In genomic region chr11:67277231-67277961, GRCh38 we compare ENCODE assay signal across 8 cellular contexts. TPM values are rescaled to one million over a fixed set of nuclear protein-coding genes. Genes with fewer than 3 reads are reported as not detected.
DNase-seq lines count a peak whose midpoint lies in the region; ATAC-seq and TF ChIP-seq lines count a peak whose summit lies in the region.

No MANE protein-coding gene starts in this region.

- H3K4me1 ChIP-seq in mesodermal cell (ENCODE audit: control insufficient read depth, insufficient read depth, low read length, poor library complexity, severe bottlenecking), result peaks cover 14% of the 10 kb centered on the region

- CTCF ChIA-PET in activated CD4-positive, alpha-beta T cell treated with anti-CD3 and anti-CD28 coated beads, Interleukin-2, amount 10 ng/mL, durations not matched to agents 7 days and 5 days (lab: Charles Lee), result interaction anchor here (0.9 to 5.4 kb wide), 15 partner anchors 9 to 105 kb away, joined by 3 to 41 read pairs (median 4); partner anchors contain the start of genes ANKRD13D and SSH3

- H3K4me1 Mint-ChIP-seq in activated CD4-positive, alpha-beta T cell treated with anti-CD3 and anti-CD28 coated beads, Interleukin-2, amount 10 ng/mL, durations not matched to agents 7 days and 5 days, result peaks cover 81% of the 10 kb centered on the region

- peak in 1 of 56 donors; percentile 1 for TF ChIP-seq CTCF in dorsolateral prefrontal cortex (IDR thresholded peaks at IDR 0.05 in 54 of 56, conservative IDR thresholded peaks at IDR 0.05 in 2 of 56; ENCODE audit: low read depth in 1 of 56, partially characterized antibody in 56 of 56)

- intact Hi-C loops in dorsolateral prefrontal cortex (cut with DNase I), result no loop called here

- peak; percentile 60 for TF ChIP-seq POLR2A in GM18505 (IDR thresholded peaks at IDR 0.05; ENCODE audit: borderline replicate concordance, extremely low read depth, insufficient read depth, insufficient read length)

- no peaks in the 10 kb centered on the region for H3K9me3 ChIP-seq in mesodermal cell (ENCODE audit: control insufficient read depth, low read length)

- H3K27ac Mint-ChIP-seq in activated CD4-positive, alpha-beta T cell treated with anti-CD3 and anti-CD28 coated beads, Interleukin-2, amount 10 ng/mL, durations not matched to agents 7 days and 5 days, result peak overlapping the region; percentile 93

- H3K27ac ChIP-seq in dorsolateral prefrontal cortex (peak overlapping the region; percentile 4 to 93 (median 81)), mesodermal cell (ENCODE audit: low read depth, low read length, severe bottlenecking) (peak overlapping the region; percentile 76)

- ATAC-seq in GM18505 (IDR thresholded peaks at IDR 0.05; ENCODE audit: unreplicated experiment) (peak; percentile 71), HG02759 (IDR thresholded peaks at IDR 0.05; ENCODE audit: unreplicated experiment) (peak; percentile 90)

- POLR2A ChIA-PET in activated CD4-positive, alpha-beta T cell treated with anti-CD3 and anti-CD28 coated beads, Interleukin-2, amount 10 ng/mL, durations not matched to agents 7 days and 5 days (lab: Charles Lee), result interaction anchor here (0.6 to 1.7 kb wide), 5 partner anchors 9 to 40 kb away, joined by 4 to 10 read pairs (median 5); partner anchors contain the start of gene SSH3

- 57 to 72% methylated on average over 17 to 23 of the region's 24 CpGs for WGBS in mesodermal cell (ENCODE audit: insufficient coverage in 2 of 2), 2 experiments

- H3K4me3 Mint-ChIP-seq in activated CD4-positive, alpha-beta T cell treated with anti-CD3 and anti-CD28 coated beads, Interleukin-2, amount 10 ng/mL, durations not matched to agents 7 days and 5 days, result peak overlapping the region; percentile 78

- no peaks in the 10 kb centered on the region for H3K9me3 Mint-ChIP-seq in activated CD4-positive, alpha-beta T cell treated with anti-CD3 and anti-CD28 coated beads, Interleukin-2, amount 10 ng/mL, durations not matched to agents 7 days and 5 days

- peak overlapping the region in 31 of 59 donors; percentile 1 to 39 (median 13) for H3K4me3 ChIP-seq in dorsolateral prefrontal cortex
- no peak overlapping the region for H3K4me3 ChIP-seq in mesodermal cell (ENCODE audit: extremely low read depth, insufficient read depth, low read length, poor library complexity, severe bottlenecking)

- DNase-seq in NCI-H2171 (lab: John Stamatoyannopoulos, UW) (peak; percentile 81), dorsolateral prefrontal cortex (peak in 3 of 10 donors; percentile 38 to 63 (median 59)), NCI-H1092 treated with DMSO at 0.1 percent for 48 hours (lab: John Stamatoyannopoulos, UW) (no peak)
- DNase-seq in activated CD4-positive, alpha-beta T cell treated with anti-CD3 and anti-CD28 coated beads, Interleukin-2, amount 10 ng/mL, durations not matched to agents 7 days and 5 days, result peak; percentile 95
- peak; percentile 89 for DNase-seq in stimulated activated CD8-positive, alpha-beta memory T cell treated with anti-CD3 and anti-CD28 coated beads, Interleukin-4, amount 100 ng/mL, for 48 hours

- H3K36me3 ChIP-seq in mesodermal cell (ENCODE audit: control insufficient read depth, insufficient read depth, low read length), result peaks cover 50% of the 10 kb centered on the region

- peaks cover 67% of the 10 kb centered on the region for H3K36me3 Mint-ChIP-seq in activated CD4-positive, alpha-beta T cell treated with anti-CD3 and anti-CD28 coated beads, Interleukin-2, amount 10 ng/mL, durations not matched to agents 7 days and 5 days (ENCODE audit: low read depth)

- H3K27me3 ChIP-seq in dorsolateral prefrontal cortex, result no peaks in the 10 kb centered on the region

- H3K27me3 Mint-ChIP-seq in activated CD4-positive, alpha-beta T cell treated with anti-CD3 and anti-CD28 coated beads, Interleukin-2, amount 10 ng/mL, durations not matched to agents 7 days and 5 days, result no peaks in the 10 kb centered on the region

RNA-seq across cellular contexts. Expression of gene GRK2, which starts 11.1 kb away (rescaled TPM):
- total RNA-seq in activated CD4-positive, alpha-beta T cell treated with anti-CD3 and anti-CD28 coated beads, Interleukin-2, amount 10 ng/mL, durations not matched to agents 7 days and 5 days, result 100 to 1,000 TPM; 306 to 324 TPM
- total RNA-seq in dorsolateral prefrontal cortex, result 100 to 1,000 TPM in 93 of 120 experiments, 10 to 100 TPM in 27; 63.9 to 144 (median 111) TPM
- 46.3 TPM for polyA plus RNA-seq in mesodermal cell (2013, experiment 1 of 2)
- 36.4 TPM for polyA plus RNA-seq in mesodermal cell (2013, experiment 2 of 2)

RNA-seq across cellular contexts. Expression of gene ANKRD13D, which starts 11.7 kb away (rescaled TPM):
- total RNA-seq in activated CD4-positive, alpha-beta T cell treated with anti-CD3 and anti-CD28 coated beads, Interleukin-2, amount 10 ng/mL, durations not matched to agents 7 days and 5 days, result 100 to 1,000 TPM; 135 to 194 TPM
- total RNA-seq in dorsolateral prefrontal cortex, result 100 to 1,000 TPM in 5 of 120 experiments, 10 to 100 TPM in 115; 54.5 to 110 (median 77.3) TPM
- polyA plus RNA-seq in mesodermal cell (2013, experiment 1 of 2), result 31.7 TPM
- 24.3 TPM for polyA plus RNA-seq in mesodermal cell (2013, experiment 2 of 2)

RNA-seq across cellular contexts. Expression of gene SSH3, which starts 25.9 kb away (rescaled TPM):
- total RNA-seq in activated CD4-positive, alpha-beta T cell treated with anti-CD3 and anti-CD28 coated beads, Interleukin-2, amount 10 ng/mL, durations not matched to agents 7 days and 5 days, result 1 to 10 TPM; 8.2 to 9.6 TPM
- 10 to 100 TPM; 15.0 to 46.9 (median 26.2) TPM for total RNA-seq in dorsolateral prefrontal cortex
- 23.4 TPM for polyA plus RNA-seq in mesodermal cell (2013, experiment 1 of 2)
- 15.9 TPM for polyA plus RNA-seq in mesodermal cell (2013, experiment 2 of 2)
